26 cellular contexts compared by ENCODE assay signal in the genomic region with DNA sequence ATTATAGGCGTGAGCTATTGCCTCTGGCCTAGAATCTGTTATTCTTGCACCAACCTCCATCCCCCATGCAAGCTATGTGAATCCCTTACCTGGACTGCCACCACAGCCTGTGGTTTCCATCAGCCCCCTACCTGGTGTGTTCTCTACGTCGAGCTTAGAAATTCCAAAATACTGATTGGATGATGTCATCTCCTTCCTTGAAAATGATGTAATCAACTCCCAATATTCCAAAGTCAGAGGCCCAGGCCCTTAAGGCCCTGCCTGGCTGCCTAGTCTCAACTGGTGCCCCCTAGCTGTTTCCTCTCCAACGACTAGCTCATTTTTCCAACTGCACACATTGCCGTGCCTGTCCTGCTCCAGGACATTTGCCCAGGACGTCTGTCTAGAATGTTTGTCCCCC. TPM values are rescaled to one million over a fixed set of nuclear protein-coding genes. Genes with fewer than 3 reads are reported as not detected.
DNase-seq lines count a peak whose midpoint lies in the region; ATAC-seq, FAIRE-seq and TF ChIP-seq lines count a peak whose summit lies in the region.
"Had no signal": no experiment of that assay in that cellular context is flagged by ENCODE, and none has a peak within 500 bp of the region (broad histone marks: within the 10 kb centered on the region; RNA-seq: fewer than 3 reads in every experiment).

No MANE protein-coding gene starts in this region.

- in situ Hi-C loops in HepG2 (cut with HindIII; ENCODE audit: extremely low pct_ligation_motif_present, low pct_unique_long_range_greater_than_20kb) = no loop called here
- in situ Hi-C loops in K562 (cut with MboI) = no loop called here

- CTCF ChIA-PET in HepG2 (lab: Yijun Ruan, JAX; ENCODE audit: low intra/inter-chr PET ratio, low total read pairs) (no interaction called here), K562 (lab: Yijun Ruan, JAX; ENCODE audit: low intra/inter-chr PET ratio) (no interaction called here)

- ATAC-seq in HepG2 (0 out of 3 replicates have a peak, but pooled peaks have one; percentile 25), right lobe of liver (no peak), K562 (peak; percentile 35; the same call in 1 of the 3 replicates), HG03469 (IDR thresholded peaks at IDR 0.05; ENCODE audit: unreplicated experiment) (no peak)
- ATAC-seq: A549, gastrocnemius medialis had no signal

- DNase-seq in HepG2 (ENCODE audit: low spot score) (no peak), right lobe of liver (no peak), K562 (ENCODE audit: extremely low read depth in 1 of 4, low spot score in 3 of 4) (no peak), iPS-NIHi7 (ENCODE audit: extremely low spot score) (peak; percentile 67), NCI-H748 (lab: John Stamatoyannopoulos, UW; ENCODE audit: unreplicated experiment) (no peak), NCI-H1694 (lab: John Stamatoyannopoulos, UW) (no peak)
- DNase-seq in central memory CD4-positive, alpha-beta T cell = no peak
- DNase-seq: activated CD8-positive, alpha-beta memory T cell treated with anti-CD3 and anti-CD28 coated beads, Interleukin-2, amount 50 U/mL, for 48 hours; activated gamma-delta T cell treated with Interleukin-2 at 50 U/mL for 16 hours; cortex of kidney; DMS153; gastrocnemius medialis; NCI-H1930; NCI-H748 treated with DMSO at 0.1 percent for 48 hours; SK-N-SH; stimulated activated CD4-positive, alpha-beta T cell treated with anti-CD3 and anti-CD28 coated beads, Interleukin-15, amount 100 ng/mL, for 24 hours; stimulated activated naive CD4-positive, alpha-beta T cell had no signal

- POLR2A ChIA-PET in HepG2 (lab: Yijun Ruan, JAX) (no interaction called here), K562 (lab: Yijun Ruan, JAX) (no interaction called here)

- H4K20me1 ChIP-seq in HepG2 (ENCODE audit: insufficient read depth, low read length) (no peaks in the 10 kb centered on the region), K562 (replicated peaks; ENCODE audit: control insufficient read depth, insufficient read depth, low read length) (no peaks in the 10 kb centered on the region)

- no peaks in the 10 kb centered on the region for H3K9me1 ChIP-seq in K562 (ENCODE audit: control insufficient read depth, insufficient read depth, low read length)

- H3K27ac ChIP-seq in HepG2 (ENCODE audit: extremely low read length, insufficient read depth, low read length) = no peak overlapping the region
- H3K27ac ChIP-seq in right lobe of liver = no peak overlapping the region
- H3K27ac ChIP-seq in K562 (ENCODE audit: extremely low read depth, low read depth, low read length) = no peak overlapping the region
- H3K27ac ChIP-seq: ascending aorta, epithelial cell of prostate, gastrocnemius medialis, PC-9 had no signal

- BruUV-seq in HepG2 (replicated peaks; lab: Mats Ljungman, UMichigan) = no TSS peak
- no TSS peak for BruUV-seq in K562 (replicated peaks; lab: Mats Ljungman, UMichigan)

- no peak overlapping the region for H2AFZ ChIP-seq in HepG2 (ENCODE audit: low read length)
- no peak overlapping the region for H2AFZ ChIP-seq in K562 (ENCODE audit: low read depth, low read length)
- H2AFZ ChIP-seq: PC-9 had no signal

- H3K36me3 ChIP-seq in HepG2 (replicated peaks in 1 of 2; ENCODE audit: control insufficient read depth in 1 of 2, insufficient read depth in 2 of 2, low read length in 2 of 2) (no peaks in the 10 kb centered on the region), right lobe of liver (no peaks in the 10 kb centered on the region), K562 (ENCODE audit: control insufficient read depth, insufficient read depth, low read length) (no peaks in the 10 kb centered on the region)
- H3K36me3 ChIP-seq: ascending aorta, gastrocnemius medialis had no signal

- 20% methylated on average over 6 of the region's 6 CpGs for WGBS in HepG2 (ENCODE audit: low lambda C conversion rate)
- WGBS in right lobe of liver (ENCODE audit: insufficient coverage, low coverage, low lambda C conversion rate, missing lambda C conversion rate) = 64% methylated on average over 4 of the region's 6 CpGs
- WGBS in K562 (ENCODE audit: insufficient coverage, low coverage, missing lambda C conversion rate) = 0% methylated on average over 6 of the region's 6 CpGs

- H3K79me2 ChIP-seq in HepG2 (ENCODE audit: insufficient read depth, low read length) = no peaks in the 10 kb centered on the region
- H3K79me2 ChIP-seq in K562 (ENCODE audit: control insufficient read depth, insufficient read depth, low read length) = no peaks in the 10 kb centered on the region

- TF ChIP-seq POLR2A in HepG2 (IDR thresholded peaks at IDR 0.05; ENCODE audit: insufficient read depth in 1 of 2, low read depth in 2 of 2, low read length in 2 of 2) (no peak), right lobe of liver (IDR thresholded peaks at IDR 0.05) (no peak), K562 (conservative IDR thresholded peaks at IDR 0.05) (no peak)

- H3K4me1 ChIP-seq in HepG2 (ENCODE audit: insufficient read depth, low read length) (no peaks in the 10 kb centered on the region), right lobe of liver (no peaks in the 10 kb centered on the region), K562 (replicated peaks in 1 of 2; ENCODE audit: control insufficient read depth in 2 of 2, insufficient read depth in 2 of 2, low read length in 2 of 2) (no peaks in the 10 kb centered on the region)
- H3K4me1 ChIP-seq: ascending aorta had no signal

- H3K9ac ChIP-seq in HepG2 (ENCODE audit: insufficient read depth, low read depth, low read length) (no peak overlapping the region), K562 (ENCODE audit: insufficient read depth in 1 of 2, low read depth in 2 of 2, low read length in 2 of 2) (no peak overlapping the region)
- H3K9ac ChIP-seq: SK-N-SH had no signal

- H3K9me3 ChIP-seq in HepG2 (ENCODE audit: low read length) (no peaks in the 10 kb centered on the region), right lobe of liver (peaks cover 0 to 3% (median 0%) of the 10 kb centered on the region in 4 donors), K562 (replicated peaks; ENCODE audit: control insufficient read depth, insufficient read depth, low read depth, low read length) (no peaks in the 10 kb centered on the region)
- H3K9me3 ChIP-seq: ascending aorta, gastrocnemius medialis, SK-N-SH had no signal

- FAIRE-seq in HepG2 (lab: Jason Lieb, UNC) (no peak), K562 (lab: Jason Lieb, UNC) (no peak)
- FAIRE-seq: A549, GM18507 had no signal

- intact Hi-C loops in HepG2 (cut with micrococcal nuclease; ENCODE audit: unreplicated experiment) = no loop called here
- intact Hi-C loops in right lobe of liver (cut with DNase I) = no loop called here
- intact Hi-C loops in K562 (cut with micrococcal nuclease) = no loop called here

- H3K4me3 ChIP-seq in HepG2 (replicated peaks in 1 of 3; ENCODE audit: insufficient read depth in 1 of 3, low read depth in 2 of 3, low read length in 3 of 3) (no peak overlapping the region), right lobe of liver (no peak overlapping the region), K562 (no peak overlapping the region)
- H3K4me3 ChIP-seq: A549, ascending aorta, gastrocnemius medialis, PC-9 had no signal

- TF ChIP-seq CTCF in HepG2 (CRISPR knock-in tag; IDR thresholded peaks at IDR 0.05) (no peak), right lobe of liver (IDR thresholded peaks at IDR 0.05) (no peak), K562 (IDR thresholded peaks at IDR 0.05 in 2 of 3, conservative IDR thresholded peaks at IDR 0.05 in 1 of 3; ENCODE audit: insufficient read depth in 2 of 3, low read depth in 1 of 3, low read length in 3 of 3) (no peak)

- TF ChIP-seq EP300 in HepG2 (IDR thresholded peaks at IDR 0.05; ENCODE audit: low read depth in 2 of 2, low read length in 2 of 2) (no peak), HepG2 (CRISPR knock-in tag; IDR thresholded peaks at IDR 0.05; ENCODE audit: borderline replicate concordance) (no peak), K562 (IDR thresholded peaks at IDR 0.05; ENCODE audit: low read length) (no peak)

- H3K4me2 ChIP-seq in HepG2 (ENCODE audit: low read depth, low read length) = no peak overlapping the region
- no peak overlapping the region for H3K4me2 ChIP-seq in K562 (ENCODE audit: insufficient read depth, low read length)
- H3K4me2 ChIP-seq: A549, PC-9, SK-N-SH had no signal

- peaks cover 0 to 72% of the 10 kb centered on the region in 2 experiments; a peak in 3 of 5 replicates for H3K27me3 ChIP-seq in HepG2 (ENCODE audit: control insufficient read depth in 1 of 2, insufficient read depth in 2 of 2, low read length in 2 of 2)
- H3K27me3 ChIP-seq in right lobe of liver = no peaks in the 10 kb centered on the region
- H3K27me3 ChIP-seq in K562 (ENCODE audit: control insufficient read depth in 2 of 2, insufficient read depth in 2 of 2, low read length in 2 of 2) = peaks cover 3 to 29% of the 10 kb centered on the region in 2 experiments; a peak in 2 of 5 replicates
- H3K27me3 ChIP-seq: ascending aorta had no signal

- TF ChIP-seq RAD21 in HepG2 (CRISPR knock-in tag; IDR thresholded peaks at IDR 0.05) (no peak), K562 (CRISPR knock-in tag; conservative IDR thresholded peaks at IDR 0.05 in 1 of 2, IDR thresholded peaks at IDR 0.05 in 1 of 2) (no peak)

RNA-seq across cellular contexts. Expression of a gene that starts 41.3 kb away (rescaled TPM):
- total RNA-seq in HepG2 (2016; rRNA removed; fragmentation: Illumina TruSeq; extraction: Trizol) (not detected in 2 replicates), right lobe of liver (not detected), K562 (2014; rRNA removed) (0.33 and 0.50 TPM in 2 replicates), K562 (2014; rRNA removed; fragmentation: Illumina TruSeq; extraction: Trizol) (0.25 TPM in 1 of 2 replicates, not detected in the other), K562 (2015; rRNA removed; fragmentation: Illumina TruSeq; extraction: Trizol) (0.36 and 0.49 TPM in 2 replicates), K562 (2021) (0.53 and 0.54 TPM in 2 replicates)
- total RNA-seq in HepG2 (2016; cell fraction: cytosol; rRNA removed; fragmentation: Illumina TruSeq; extraction: Trizol; ENCODE audit: low read depth) = not detected in 2 replicates
- total RNA-seq in HepG2 (2016; cell fraction: insoluble cytoplasmic fraction; rRNA removed; fragmentation: Illumina TruSeq; extraction: Trizol) = not detected in 2 replicates
- total RNA-seq in HepG2 (2016; cell fraction: membrane; rRNA removed; fragmentation: Illumina TruSeq; extraction: Trizol) = not detected in 2 replicates
- total RNA-seq in HepG2 (2016; cell fraction: nucleus; rRNA removed; fragmentation: Illumina TruSeq; extraction: Trizol) = not detected in 2 replicates
- polyA plus RNA-seq in HepG2 (2011; rRNA removed) (not detected in 2 replicates), K562 (2011; rRNA removed) (0.20 TPM in 1 of 2 replicates, not detected in the other), K562 (2014; fragmentation: Illumina TruSeq; extraction: Trizol) (0.16 and 0.19 TPM in 2 replicates), K562 (2014; fragmentation: Nextera tagmentation; extraction: Ambion mirVana) (under 1 TPM in 1 of 2 experiments, not detected in 1; 0.03 TPM), K562 (2014; rRNA removed) (0.28 and 0.47 TPM in 2 replicates)
- polyA plus RNA-seq in HepG2 (2011; cell fraction: cytosol; rRNA removed) = 0.08 TPM in 1 of 2 replicates, not detected in the other
- polyA plus RNA-seq in HepG2 (2011; cell fraction: nucleus; rRNA removed) = not detected in 2 replicates
- polyA plus RNA-seq in HepG2 (2012) = not detected in 2 replicates
- not detected in 2 replicates for polyA plus RNA-seq in HepG2 (2016; cell fraction: cytosol; fragmentation: Illumina TruSeq; extraction: Trizol; ENCODE audit: low read depth)
- not detected in 2 replicates for polyA plus RNA-seq in HepG2 (2016; cell fraction: insoluble cytoplasmic fraction; fragmentation: Illumina TruSeq; extraction: Trizol; ENCODE audit: low read depth)
- polyA plus RNA-seq in HepG2 (2016; cell fraction: membrane; fragmentation: Illumina TruSeq; extraction: Trizol; ENCODE audit: low read depth) = not detected in 2 replicates
- polyA plus RNA-seq in HepG2 (2016; cell fraction: nucleus; fragmentation: Illumina TruSeq; extraction: Trizol; ENCODE audit: insufficient read depth, low read depth) = not detected in 2 replicates
- polyA minus RNA-seq in HepG2 (2011; rRNA and poly(A)+ RNA removed; ENCODE audit: low replicate concordance) = 0.47 TPM in 1 of 2 replicates, not detected in the other
- polyA minus RNA-seq in HepG2 (2011; cell fraction: cytosol; rRNA and poly(A)+ RNA removed) = not detected in 2 replicates
- not detected in 2 replicates for polyA minus RNA-seq in HepG2 (2011; cell fraction: nucleus; rRNA and poly(A)+ RNA removed)
- total RNA-seq in K562 (2011; cell fraction: chromatin; rRNA removed; ENCODE audit: low replicate concordance) = 0.60 TPM in 1 of 2 replicates, not detected in the other
- 0.26 and 0.67 TPM in 2 replicates for total RNA-seq in K562 (2011; cell fraction: nucleolus; rRNA removed)
- total RNA-seq in K562 (2011; cell fraction: nucleoplasm; rRNA removed) = 0.29 and 0.69 TPM in 2 replicates
- polyA plus RNA-seq in K562 (2011; cell fraction: cytosol; rRNA removed) = 0.04 and 0.67 TPM in 2 replicates
- 0.10 and 0.46 TPM in 2 replicates for polyA plus RNA-seq in K562 (2011; cell fraction: nucleus; rRNA removed)
- 0.25 and 0.40 TPM in 2 replicates for polyA plus RNA-seq in K562 (2012)
- 0.18 TPM in 1 of 2 replicates, not detected in the other for polyA minus RNA-seq in K562 (2011; rRNA and poly(A)+ RNA removed)
- not detected in 2 replicates for polyA minus RNA-seq in K562 (2011; cell fraction: cytosol; rRNA and poly(A)+ RNA removed)
- 0.22 and 1.1 TPM in 2 replicates for polyA minus RNA-seq in K562 (2011; cell fraction: nucleus; rRNA and poly(A)+ RNA removed)
- total RNA-seq: ascending aorta, gastrocnemius medialis, PC-9, renal cortical epithelial cell had no signal
- polyA plus RNA-seq: CD14-positive monocyte had no signal

RNA-seq across cellular contexts. Expression of a gene that starts 54.7 kb away (rescaled TPM):
- total RNA-seq in HepG2 (2016; rRNA removed; fragmentation: Illumina TruSeq; extraction: Trizol) (not detected in 2 replicates), right lobe of liver (not detected), K562 (2014; rRNA removed) (not detected in 2 replicates), K562 (2014; rRNA removed; fragmentation: Illumina TruSeq; extraction: Trizol) (not detected in 2 replicates), K562 (2015; rRNA removed; fragmentation: Illumina TruSeq; extraction: Trizol) (not detected in 2 replicates), K562 (2021) (not detected in 2 replicates)
- not detected in 2 replicates for total RNA-seq in HepG2 (2016; cell fraction: cytosol; rRNA removed; fragmentation: Illumina TruSeq; extraction: Trizol; ENCODE audit: low read depth)
- total RNA-seq in HepG2 (2016; cell fraction: insoluble cytoplasmic fraction; rRNA removed; fragmentation: Illumina TruSeq; extraction: Trizol) = not detected in 2 replicates
- not detected in 2 replicates for total RNA-seq in HepG2 (2016; cell fraction: membrane; rRNA removed; fragmentation: Illumina TruSeq; extraction: Trizol)
- not detected in 2 replicates for total RNA-seq in HepG2 (2016; cell fraction: nucleus; rRNA removed; fragmentation: Illumina TruSeq; extraction: Trizol)
- polyA plus RNA-seq in HepG2 (2011; rRNA removed) (not detected in 2 replicates), K562 (2011; rRNA removed) (not detected in 2 replicates), K562 (2014; fragmentation: Illumina TruSeq; extraction: Trizol) (not detected in 2 replicates), K562 (2014; fragmentation: Nextera tagmentation; extraction: Ambion mirVana) (not detected), K562 (2014; rRNA removed) (not detected in 2 replicates)
- not detected in 2 replicates for polyA plus RNA-seq in HepG2 (2011; cell fraction: cytosol; rRNA removed)
- not detected in 2 replicates for polyA plus RNA-seq in HepG2 (2011; cell fraction: nucleus; rRNA removed)
- polyA plus RNA-seq in HepG2 (2012) = not detected in 2 replicates
- not detected in 2 replicates for polyA plus RNA-seq in HepG2 (2016; cell fraction: cytosol; fragmentation: Illumina TruSeq; extraction: Trizol; ENCODE audit: low read depth)
- not detected in 2 replicates for polyA plus RNA-seq in HepG2 (2016; cell fraction: insoluble cytoplasmic fraction; fragmentation: Illumina TruSeq; extraction: Trizol; ENCODE audit: low read depth)
- not detected in 2 replicates for polyA plus RNA-seq in HepG2 (2016; cell fraction: membrane; fragmentation: Illumina TruSeq; extraction: Trizol; ENCODE audit: low read depth)
- polyA plus RNA-seq in HepG2 (2016; cell fraction: nucleus; fragmentation: Illumina TruSeq; extraction: Trizol; ENCODE audit: insufficient read depth, low read depth) = not detected in 2 replicates
- polyA minus RNA-seq in HepG2 (2011; rRNA and poly(A)+ RNA removed; ENCODE audit: low replicate concordance) = not detected in 2 replicates
- not detected in 2 replicates for polyA minus RNA-seq in HepG2 (2011; cell fraction: cytosol; rRNA and poly(A)+ RNA removed)
- not detected in 2 replicates for polyA minus RNA-seq in HepG2 (2011; cell fraction: nucleus; rRNA and poly(A)+ RNA removed)
- not detected in 2 replicates for total RNA-seq in K562 (2011; cell fraction: chromatin; rRNA removed; ENCODE audit: low replicate concordance)
- total RNA-seq in K562 (2011; cell fraction: nucleolus; rRNA removed) = not detected in 2 replicates
- not detected in 2 replicates for total RNA-seq in K562 (2011; cell fraction: nucleoplasm; rRNA removed)
- polyA plus RNA-seq in K562 (2011; cell fraction: cytosol; rRNA removed) = not detected in 2 replicates
- polyA plus RNA-seq in K562 (2011; cell fraction: nucleus; rRNA removed) = not detected in 2 replicates
- not detected in 2 replicates for polyA plus RNA-seq in K562 (2012)
- not detected in 2 replicates for polyA minus RNA-seq in K562 (2011; rRNA and poly(A)+ RNA removed)
- not detected in 2 replicates for polyA minus RNA-seq in K562 (2011; cell fraction: cytosol; rRNA and poly(A)+ RNA removed)
- not detected in 2 replicates for polyA minus RNA-seq in K562 (2011; cell fraction: nucleus; rRNA and poly(A)+ RNA removed)
- total RNA-seq: ascending aorta, lung microvascular endothelial cell, renal cortical epithelial cell had no signal
- polyA plus RNA-seq: A549, CD14-positive monocyte, SK-N-SH had no signal

Comparison
In these comparisons a context has a peak if more than half of its experiments do, and no peak if none do; other contexts are left out.
1. ATAC-seq: peak in HepG2 (single experiment) and K562 (single experiment); none in right lobe of liver (0 of 4) and HG03469 (single experiment).